Comparison of ENCODE assay signal across 1 cellular context in the genomic region with DNA sequence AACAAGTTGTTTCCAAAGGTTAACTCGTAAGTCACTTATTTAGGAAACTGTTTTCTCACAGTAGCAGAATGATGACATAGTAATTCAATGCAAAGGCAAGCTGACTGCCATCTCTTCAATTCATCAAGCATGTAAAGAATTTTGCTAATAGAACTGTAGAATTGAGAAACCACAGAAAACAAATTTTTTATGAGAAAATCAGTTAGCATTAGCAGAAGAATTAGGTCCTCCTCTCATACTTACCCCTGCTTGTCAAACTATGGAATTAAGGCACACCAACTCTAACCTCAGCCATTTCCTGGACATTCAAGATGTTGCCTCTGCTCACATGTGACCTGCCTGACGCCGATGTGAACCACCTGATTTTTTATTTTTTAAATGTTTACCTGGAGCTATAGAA.
TF ChIP-seq lines count a peak whose summit lies in the region.

No MANE protein-coding gene starts in this region.

TF ChIP-seq in IMR-90, 13 proteins besides CTCF, POLR2A, EP300 and RAD21 (continued from another document):
- TF ChIP-seq MAFK (IDR thresholded peaks at IDR 0.05; ENCODE audit: low read depth, low read length) = no peak
